34 cellular contexts compared by ENCODE assay signal in genomic region chr3:153078826-153079225, GRCh38.
"Had no signal": no experiment of that assay in that cellular context is flagged by ENCODE, and none has a peak within 500 bp of the region (broad histone marks: within the 10 kb centered on the region; RNA-seq: fewer than 3 reads in every experiment).

No MANE protein-coding gene starts in this region.

- H3K27ac Mint-ChIP-seq: activated CD4-positive, alpha-beta memory T cell treated with anti-CD3 and anti-CD28 coated beads for 36 hours; activated CD4-positive, alpha-beta T cell treated with anti-CD3 and anti-CD28 coated beads for 36 hours; activated CD4-positive, alpha-beta T cell treated with anti-CD3 and anti-CD28 coated beads, Interleukin-2, amount 10 ng/mL, durations not matched to agents 24 days and 14 days; activated naive CD8-positive, alpha-beta T cell; activated T-cell treated with anti-CD3 and anti-CD28 coated beads, Interleukin-2, amount 50 U/mL, for 24 hours; activated T-helper 17 cell treated with anti-CD3 and anti-CD28 coated beads, Interleukin-2, amount 50 U/mL, for 72 hours; dendritic cell treated with granulocyte-macrophage colony-stimulating factor and Interleukin-4, amounts not matched to agents 40 ng/mL and 50 ng/mL, for 4 days; T-helper 17 cell; T-helper 2 cell treated with Interferon-gamma antibody and Interleukin-4, amounts not matched to agents 5 μg/mL and 100 μg/mL, for 36 hours had no signal

- FAIRE-seq: astrocyte, bronchial epithelial cell, endothelial cell of umbilical vein had no signal

- DNase-seq: activated CD4-positive, alpha-beta memory T cell treated with anti-CD3 and anti-CD28 coated beads for 36 hours; activated CD4-positive, alpha-beta T cell treated with anti-CD3 and anti-CD28 coated beads for 36 hours; activated CD4-positive, alpha-beta T cell treated with anti-CD3 and anti-CD28 coated beads, Interleukin-2, amount 10 ng/mL, durations not matched to agents 24 days and 14 days; activated CD4-positive, CD25-positive, alpha-beta regulatory T cell; activated CD4-positive, CD25-positive, alpha-beta regulatory T cell treated with anti-CD3 and anti-CD28 coated beads, Interleukin-2, amount 50 U/mL, for 72 hours; activated CD8-positive, alpha-beta memory T cell treated with anti-CD3 and anti-CD28 coated beads, Interleukin-2, amount 50 U/mL, for 48 hours; activated effector memory CD4-positive, alpha-beta T cell treated with Interleukin-2 at 50 U/mL for 16 hours; activated gamma-delta T cell treated with Interleukin-2 at 50 U/mL for 16 hours; activated naive CD4-positive, alpha-beta T cell treated with anti-CD3 and anti-CD28 coated beads, Interleukin-2, amount 50 U/mL, for 16 hours; activated naive CD4-positive, alpha-beta T cell treated with Interleukin-2 at 50 U/mL for 16 hours; activated T-cell treated with anti-CD3 and anti-CD28 coated beads for 4 hours; activated T-cell treated with anti-CD3 and anti-CD28 coated beads, Interleukin-2, amount 50 U/mL, for 24 hours; amniotic stem cell; anterior cingulate cortex; brain microvascular endothelial cell; dorsolateral prefrontal cortex; effector memory CD4-positive, alpha-beta T cell; esophagus squamous epithelium; foreskin melanocyte; heart right ventricle; T-helper 1 cell; T-helper 17 cell; T1000 had no signal

- H3K4me1 ChIP-seq: esophagus squamous epithelium, gastroesophageal sphincter, heart right ventricle had no signal

- H3K27me3 Mint-ChIP-seq: activated CD4-positive, alpha-beta T cell treated with anti-CD3 and anti-CD28 coated beads for 36 hours; activated T-cell treated with anti-CD3 and anti-CD28 coated beads, Interleukin-2, amount 50 U/mL, for 24 hours; activated T-helper 17 cell treated with anti-CD3 and anti-CD28 coated beads, Interleukin-2, amount 50 U/mL, for 72 hours; central memory CD8-positive, alpha-beta T cell; dendritic cell treated with granulocyte-macrophage colony-stimulating factor and Interleukin-4, amounts not matched to agents 40 ng/mL and 50 ng/mL, for 4 days had no signal

- H3K36me3 Mint-ChIP-seq: activated CD4-positive, alpha-beta memory T cell treated with anti-CD3 and anti-CD28 coated beads for 36 hours; activated naive CD8-positive, alpha-beta T cell had no signal

- H3K27ac ChIP-seq: brain microvascular endothelial cell, coronary artery, dorsolateral prefrontal cortex, epithelial cell of prostate, esophagus squamous epithelium, gastroesophageal sphincter, heart right ventricle had no signal

- H3K9me3 Mint-ChIP-seq: activated CD4-positive, alpha-beta memory T cell treated with anti-CD3 and anti-CD28 coated beads for 36 hours; activated CD4-positive, alpha-beta T cell treated with anti-CD3 and anti-CD28 coated beads, Interleukin-2, amount 10 ng/mL, durations not matched to agents 24 days and 14 days; activated T-cell treated with anti-CD3 and anti-CD28 coated beads, Interleukin-2, amount 50 U/mL, for 24 hours; activated T-helper 17 cell treated with anti-CD3 and anti-CD28 coated beads, Interleukin-2, amount 50 U/mL, for 72 hours; central memory CD8-positive, alpha-beta T cell; dendritic cell treated with granulocyte-macrophage colony-stimulating factor and Interleukin-4, amounts not matched to agents 40 ng/mL and 50 ng/mL, for 4 days; T-helper 2 cell treated with Interferon-gamma antibody and Interleukin-4, amounts not matched to agents 5 μg/mL and 100 μg/mL, for 36 hours had no signal

- H3K4me3 Mint-ChIP-seq: activated CD4-positive, alpha-beta memory T cell treated with anti-CD3 and anti-CD28 coated beads for 36 hours; activated CD4-positive, alpha-beta T cell treated with anti-CD3 and anti-CD28 coated beads for 36 hours; activated CD4-positive, alpha-beta T cell treated with anti-CD3 and anti-CD28 coated beads, Interleukin-2, amount 10 ng/mL, durations not matched to agents 24 days and 14 days; activated naive CD8-positive, alpha-beta T cell; activated T-cell treated with anti-CD3 and anti-CD28 coated beads, Interleukin-2, amount 50 U/mL, for 24 hours; activated T-helper 17 cell treated with anti-CD3 and anti-CD28 coated beads, Interleukin-2, amount 50 U/mL, for 72 hours; central memory CD8-positive, alpha-beta T cell; dendritic cell treated with granulocyte-macrophage colony-stimulating factor and Interleukin-4, amounts not matched to agents 40 ng/mL and 50 ng/mL, for 4 days; T-helper 17 cell; T-helper 2 cell treated with Interferon-gamma antibody and Interleukin-4, amounts not matched to agents 5 μg/mL and 100 μg/mL, for 36 hours had no signal

- ATAC-seq: activated CD4-positive, alpha-beta T cell treated with anti-CD3 and anti-CD28 coated beads for 36 hours; activated T-helper 17 cell treated with anti-CD3 and anti-CD28 coated beads, Interleukin-2, amount 50 U/mL, for 72 hours; gastroesophageal sphincter; heart right ventricle; T-helper 17 cell had no signal

- H3K9me3 ChIP-seq: esophagus squamous epithelium, gastroesophageal sphincter, heart right ventricle had no signal

- H3K4me1 Mint-ChIP-seq: activated CD4-positive, alpha-beta T cell treated with anti-CD3 and anti-CD28 coated beads for 36 hours; activated CD4-positive, alpha-beta T cell treated with anti-CD3 and anti-CD28 coated beads, Interleukin-2, amount 10 ng/mL, durations not matched to agents 24 days and 14 days; activated T-helper 17 cell treated with anti-CD3 and anti-CD28 coated beads, Interleukin-2, amount 50 U/mL, for 72 hours; central memory CD8-positive, alpha-beta T cell; T-helper 17 cell had no signal

- H3K27me3 ChIP-seq: brain microvascular endothelial cell, dorsolateral prefrontal cortex, esophagus squamous epithelium, gastroesophageal sphincter, heart right ventricle had no signal

- H3K36me3 ChIP-seq: brain microvascular endothelial cell, esophagus squamous epithelium, gastroesophageal sphincter, heart right ventricle had no signal

- H3K4me3 ChIP-seq: coronary artery, dorsolateral prefrontal cortex, esophagus squamous epithelium, gastroesophageal sphincter, heart right ventricle had no signal
